ENCODE assay signal across 1 cellular context in genomic region chr15:75844629-75845390, GRCh38.
TF ChIP-seq lines count a peak whose summit lies in the region.

No MANE protein-coding gene starts in this region.

TF ChIP-seq in GM12878, 131 proteins besides CTCF, POLR2A, EP300 and RAD21 (continued from another document):
- no peak for TF ChIP-seq E2F4 (IDR thresholded peaks at IDR 0.05; ENCODE audit: low read depth, low read length)
